ENCODE assay signal across 22 cellular contexts in the genomic region with DNA sequence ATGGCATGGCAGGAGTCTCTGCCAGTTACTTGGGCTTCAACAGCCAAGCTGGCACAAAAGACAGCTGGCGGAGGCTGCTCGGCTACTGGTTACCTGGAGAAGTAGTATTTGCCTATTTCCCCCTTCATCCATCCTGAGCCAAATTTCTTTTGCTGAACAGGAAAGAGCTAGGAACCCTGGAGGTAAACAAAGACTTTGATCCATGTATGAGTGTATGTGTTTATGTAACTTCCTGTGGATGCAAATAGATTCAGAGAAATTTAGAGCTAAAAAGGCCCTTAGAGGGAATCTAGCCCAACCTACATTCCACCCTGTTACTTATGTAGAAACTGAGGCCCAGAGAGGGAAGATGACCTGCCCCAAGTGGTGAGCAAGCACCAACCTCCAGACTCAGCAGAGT. TPM values are rescaled to one million over a fixed set of nuclear protein-coding genes. Genes with fewer than 3 reads are reported as not detected.
"Had no signal": no experiment of that assay in that cellular context is flagged by ENCODE, and none has a peak within 500 bp of the region (broad histone marks: within the 10 kb centered on the region; RNA-seq: fewer than 3 reads in every experiment).

No MANE protein-coding gene starts in this region.

- H3K27ac ChIP-seq: HL-60, RWPE1 had no signal

- ATAC-seq: Panc1 had no signal

- DNase-seq: KBM-7, MV-4-11, NCI-H1048, NCI-H1436, NCI-H187, NCI-H2081 treated with DMSO at 0.1 percent for 48 hours, NCI-H2171, NCI-H226, NCI-H446, NCI-H510A, NCI-H524 treated with DMSO at 0.1 percent for 48 hours, NCI-H69, NCI-H774, SHP77, SK-N-SH, SW 1271 had no signal

- H3K9me3 ChIP-seq: SK-N-SH had no signal

RNA-seq across cellular contexts. Expression of a gene that starts 11.2 kb away (rescaled TPM):
- total RNA-seq: LHCN-M2, SK-MEL-5 had no signal

RNA-seq across cellular contexts. Expression of a gene that starts 23.7 kb away (rescaled TPM):
- total RNA-seq: LHCN-M2, MCF 10A, SK-MEL-5 had no signal
